21 cellular contexts compared by ENCODE assay signal in genomic region chr10:48518412-48518811, GRCh38.
DNase-seq lines count a peak whose midpoint lies in the region; ATAC-seq, FAIRE-seq and TF ChIP-seq lines count a peak whose summit lies in the region.
"Had no signal": no experiment of that assay in that cellular context is flagged by ENCODE, and none has a peak within 500 bp of the region (broad histone marks: within the 10 kb centered on the region; RNA-seq: fewer than 3 reads in every experiment).

No MANE protein-coding gene starts in this region.

- H3K9me3 ChIP-seq in Loucy (ENCODE audit: insufficient read depth, low read depth, low read length) (peaks cover 5% of the 10 kb centered on the region; the same call in 1 of the 2 replicates), HepG2 (ENCODE audit: low read length) (no peaks in the 10 kb centered on the region; the same call in 1 of the 2 replicates), upper lobe of right lung (no peaks in the 10 kb centered on the region)

- H4K20me1 ChIP-seq in Loucy (ENCODE audit: insufficient read depth, low read length, poor library complexity, severe bottlenecking) (no peaks in the 10 kb centered on the region), HepG2 (ENCODE audit: insufficient read depth, low read length) (no peaks in the 10 kb centered on the region)

- H3K4me2 ChIP-seq in Loucy (ENCODE audit: low read depth, low read length, poor library complexity, severe bottlenecking) (peak overlapping the region; percentile 73), HepG2 (ENCODE audit: low read depth, low read length) (no peak overlapping the region)

- ATAC-seq in HepG2 (peak; percentile 21; the same call in 2 of the 3 replicates), upper lobe of right lung (peak; percentile 5)
- ATAC-seq: right cardiac atrium had no signal

- H3K9ac ChIP-seq in Loucy (ENCODE audit: low read depth, low read length, poor library complexity, severe bottlenecking), result peak overlapping the region; percentile 35
- H3K9ac ChIP-seq in HepG2 (ENCODE audit: insufficient read depth, low read depth, low read length), result no peak overlapping the region

- H3K36me3 ChIP-seq in Loucy (ENCODE audit: insufficient read depth, low read length) (no peaks in the 10 kb centered on the region), HepG2 (replicated peaks in 1 of 2; ENCODE audit: control insufficient read depth in 1 of 2, insufficient read depth in 2 of 2, low read length in 2 of 2) (no peaks in the 10 kb centered on the region), upper lobe of right lung (no peaks in the 10 kb centered on the region)
- H3K36me3 ChIP-seq: transverse colon had no signal

- no peak for TF ChIP-seq POLR2A in HepG2 (IDR thresholded peaks at IDR 0.05; ENCODE audit: insufficient read depth in 1 of 2, low read depth in 2 of 2, low read length in 2 of 2)

- H3F3A ChIP-seq in Loucy (ENCODE audit: low read depth), result no peaks in the 10 kb centered on the region

- TF ChIP-seq RAD21 in HepG2 (CRISPR knock-in tag; IDR thresholded peaks at IDR 0.05), result no peak

- no peak overlapping the region for H2AFZ ChIP-seq in Loucy (ENCODE audit: low read length)
- no peak overlapping the region for H2AFZ ChIP-seq in HepG2 (ENCODE audit: low read length)

- H3K4me3 ChIP-seq in Loucy (ENCODE audit: low read length, poor library complexity, severe bottlenecking) (no peak overlapping the region), HepG2 (replicated peaks in 1 of 3; ENCODE audit: insufficient read depth in 1 of 3, low read depth in 2 of 3, low read length in 3 of 3) (no peak overlapping the region), upper lobe of right lung (no peak overlapping the region)
- H3K4me3 ChIP-seq: transverse colon had no signal

- in situ Hi-C loops in HepG2 (cut with HindIII; ENCODE audit: extremely low pct_ligation_motif_present, low pct_unique_long_range_greater_than_20kb), result no loop called here

- H3K9me2 ChIP-seq in Loucy (replicated peaks; ENCODE audit: low read depth, low read length), result no peaks in the 10 kb centered on the region

- H3K79me2 ChIP-seq in Loucy (ENCODE audit: insufficient read depth, low read length) (no peaks in the 10 kb centered on the region), HepG2 (ENCODE audit: insufficient read depth, low read length) (no peaks in the 10 kb centered on the region)

- intact Hi-C loops in HepG2 (cut with micrococcal nuclease; ENCODE audit: unreplicated experiment) (no loop called here), upper lobe of right lung (cut with DNase I) (no loop called here)

- peaks cover 34% of the 10 kb centered on the region for H3K4me1 ChIP-seq in Loucy (ENCODE audit: insufficient read depth, low read length, poor library complexity, severe bottlenecking)
- H3K4me1 ChIP-seq in HepG2 (ENCODE audit: insufficient read depth, low read length), result 0 out of 2 replicates have a peak, but pooled peaks cover 16% of the 10 kb centered on the region
- H3K4me1 ChIP-seq in upper lobe of right lung, result peaks cover 10% of the 10 kb centered on the region

- WGBS in HepG2 (ENCODE audit: low lambda C conversion rate), result 15% methylated on average over 2 of the region's 3 CpGs

- no peak for TF ChIP-seq EP300 in HepG2 (IDR thresholded peaks at IDR 0.05; ENCODE audit: low read depth in 2 of 2, low read length in 2 of 2)
- no peak for TF ChIP-seq EP300 in HepG2 (CRISPR knock-in tag; IDR thresholded peaks at IDR 0.05; ENCODE audit: borderline replicate concordance)

- POLR2A ChIA-PET in HepG2 (lab: Yijun Ruan, JAX), result no interaction called here

- no TSS peak for BruUV-seq in HepG2 (replicated peaks; lab: Mats Ljungman, UMichigan)

- CTCF ChIA-PET in HepG2 (lab: Yijun Ruan, JAX; ENCODE audit: low intra/inter-chr PET ratio, low total read pairs), result no interaction called here

- no peak for TF ChIP-seq CTCF in Loucy (conservative IDR thresholded peaks at IDR 0.05; ENCODE audit: low read length)
- TF ChIP-seq CTCF in HepG2 (CRISPR knock-in tag; IDR thresholded peaks at IDR 0.05), result no peak
- no peak for TF ChIP-seq CTCF in upper lobe of right lung (IDR thresholded peaks at IDR 0.05)

- no peak overlapping the region for H3K27ac ChIP-seq in HepG2 (ENCODE audit: extremely low read length, insufficient read depth, low read length)
- H3K27ac ChIP-seq in upper lobe of right lung, result no peak overlapping the region
- H3K27ac ChIP-seq: C4-2B had no signal

- peak; percentile 13 for DNase-seq in SKM-1 treated with dmso at 0.1 percent for 144 hours (lab: John Stamatoyannopoulos, UW; ENCODE audit: unreplicated experiment)
- no peak for DNase-seq in SKM-1 (lab: John Stamatoyannopoulos, UW; ENCODE audit: unreplicated experiment)
- DNase-seq in HepG2 (ENCODE audit: low spot score), result no peak
- peak; percentile 36 for DNase-seq in upper lobe of right lung
- DNase-seq in NCI-H774 (lab: John Stamatoyannopoulos, UW), result no peak
- no peak for DNase-seq in NCI-H187 treated with DMSO at 0.1 percent for 48 hours (lab: John Stamatoyannopoulos, UW)
- DNase-seq in NCI-H524 (lab: John Stamatoyannopoulos, UW), result no peak
- DNase-seq: activated CD4-positive, alpha-beta T cell treated with anti-CD3 and anti-CD28 coated beads, Interleukin-2, amount 50 U/mL, for 1 hour; activated naive CD4-positive, alpha-beta T cell; anterior cingulate cortex; DMS79; effector memory CD4-positive, alpha-beta T cell; NCI-H524 treated with DMSO at 0.1 percent for 48 hours; right cardiac atrium; stimulated activated CD4-positive, alpha-beta T cell treated with anti-CD3 and anti-CD28 coated beads, Interleukin-15, amount 100 ng/mL, for 24 hours; SW 1271; transverse colon had no signal

- no peaks in the 10 kb centered on the region for H3K27me3 ChIP-seq in Loucy (ENCODE audit: insufficient read depth, low read length, poor library complexity, severe bottlenecking)
- H3K27me3 ChIP-seq in HepG2 (ENCODE audit: control insufficient read depth in 1 of 2, insufficient read depth in 2 of 2, low read length in 2 of 2), result peaks cover 0 to 34% of the 10 kb centered on the region in 2 experiments
- peaks cover 21% of the 10 kb centered on the region for H3K27me3 ChIP-seq in upper lobe of right lung

- FAIRE-seq in HepG2 (lab: Jason Lieb, UNC), result no peak
- FAIRE-seq: A204.1, TTC549 had no signal

TF ChIP-seq in HepG2, 621 proteins besides CTCF, POLR2A, EP300 and RAD21:
- TF ChIP-seq MXI1 (IDR thresholded peaks at IDR 0.05; ENCODE audit: borderline replicate concordance, low read depth, low read length) (0 out of 3 replicates have a peak, but pooled peaks have one; percentile 13), MNT (IDR thresholded peaks at IDR 0.05) (peak; percentile 61), ARNT2 (CRISPR knock-in tag; IDR thresholded peaks at IDR 0.05; ENCODE audit: low read depth) (no peak)
TF ChIP-seq in HepG2: peak in this region for 2.

Comparison
In these comparisons a context has a peak if more than half of its experiments do, and no peak if none do; other contexts are left out.
1. DNase-seq: peak in SKM-1 treated with dmso at 0.1 percent for 144 hours (single experiment) and upper lobe of right lung (single experiment); none in SKM-1 (single experiment), HepG2 (single experiment), NCI-H774 (single experiment), NCI-H187 treated with DMSO at 0.1 percent for 48 hours (single experiment) and NCI-H524 (0 of 2).